Comparison of ENCODE assay signal across 10 cellular contexts in genomic region chr12:96233941-96234461, GRCh38. TPM values are rescaled to one million over a fixed set of nuclear protein-coding genes. Genes with fewer than 3 reads are reported as not detected.
DNase-seq lines count a peak whose midpoint lies in the region; ATAC-seq and TF ChIP-seq lines count a peak whose summit lies in the region.
"Had no signal": no experiment of that assay in that cellular context is flagged by ENCODE, and none has a peak within 500 bp of the region (broad histone marks: within the 10 kb centered on the region; RNA-seq: fewer than 3 reads in every experiment).

No MANE protein-coding gene starts in this region.

- H3K27me3 Mint-ChIP-seq in Calu3 (ENCODE audit: unreplicated experiment), result no peaks in the 10 kb centered on the region
- no peaks in the 10 kb centered on the region for H3K27me3 Mint-ChIP-seq in T-helper 17 cell

- no TSS peak for BruUV-seq in Calu3 (replicated peaks; lab: Mats Ljungman, UMichigan)
- no TSS peak for BruUV-seq in PC-9 (replicated peaks; lab: Mats Ljungman, UMichigan)

- no peak overlapping the region for H3K27ac Mint-ChIP-seq in Calu3 (ENCODE audit: unreplicated experiment)
- H3K27ac Mint-ChIP-seq in T-helper 17 cell, result no peak overlapping the region

- intact Hi-C loops in ascending aorta (cut with DNase I), result loop anchor here (2.0 to 5.0 kb wide), 2 partner anchors 35 to 253 kb away; partner anchors contain the start of gene CFAP54
- intact Hi-C loops in left cardiac atrium (cut with DNase I), result loop anchor here in 1 of 2 donors (10.0 kb wide), 1 partner anchor 161 kb away; no protein-coding TSS in a partner anchor
- intact Hi-C loops in gastrocnemius medialis (cut with DNase I; ENCODE audit: low total_unique reads), result loop anchor here (2.0 to 10.0 kb wide), 3 partner anchors 17 to 379 kb away; partner anchors contain the start of gene SNRPF
- intact Hi-C loops in Calu3 (cut with micrococcal nuclease; ENCODE audit: unreplicated experiment), result no loop called here
- intact Hi-C loops in PC-9 (cut with micrococcal nuclease; ENCODE audit: unreplicated experiment), result no loop called here

- H3K9me2 ChIP-seq in PC-9 (ENCODE audit: insufficient read depth), result no peaks in the 10 kb centered on the region

- H2AFZ ChIP-seq in PC-9, result no peak overlapping the region

- H3K27me3 ChIP-seq in ascending aorta (no peaks in the 10 kb centered on the region), gastrocnemius medialis (peaks cover 0 to 8% (median 5%) of the 10 kb centered on the region in 3 donors), PC-9 (ENCODE audit: insufficient read depth, low read depth) (no peaks in the 10 kb centered on the region)
- H3K27me3 ChIP-seq: SJSA1 had no signal

- no peak for TF ChIP-seq POLR2A in gastrocnemius medialis (IDR thresholded peaks at IDR 0.05)

- no peaks in the 10 kb centered on the region for H3K36me3 ChIP-seq in ascending aorta
- H3K36me3 ChIP-seq in gastrocnemius medialis, result no peaks in the 10 kb centered on the region
- peaks cover 8% of the 10 kb centered on the region; the same call in 1 of the 2 replicates for H3K36me3 ChIP-seq in PC-9 (ENCODE audit: low read depth)

- POLR2A ChIA-PET in PC-9 (lab: Charles Lee; ENCODE audit: unreplicated experiment), result no interaction called here

- peaks cover 9% of the 10 kb centered on the region for H3K4me1 Mint-ChIP-seq in Calu3 (ENCODE audit: low read depth, unreplicated experiment)
- peaks cover 45% of the 10 kb centered on the region for H3K4me1 Mint-ChIP-seq in T-helper 17 cell

- H3K36me3 Mint-ChIP-seq in Calu3 (ENCODE audit: insufficient read depth, unreplicated experiment) (peaks cover 4% of the 10 kb centered on the region), T-helper 17 cell (ENCODE audit: low read depth) (peaks cover 10% of the 10 kb centered on the region)

- peaks cover 80% of the 10 kb centered on the region for H3K79me2 ChIP-seq in PC-9 (ENCODE audit: low read depth)

- peaks cover 50% of the 10 kb centered on the region for H4K20me1 ChIP-seq in PC-9 (ENCODE audit: insufficient read depth)

- in situ Hi-C loops in gastrocnemius medialis (cut with MboI; ENCODE audit: low sequenced_read_pairs in 4 of 4), result no loop called here

- H3K4me1 ChIP-seq in ascending aorta (peaks cover 25 to 39% of the 10 kb centered on the region in 2 donors), gastrocnemius medialis (peaks cover 42 to 44% of the 10 kb centered on the region in 2 donors), PC-9 (replicated peaks; ENCODE audit: insufficient read depth) (no peaks in the 10 kb centered on the region)

- no peak overlapping the region for H3K4me3 ChIP-seq in ascending aorta
- no peak overlapping the region for H3K4me3 ChIP-seq in gastrocnemius medialis
- H3K4me3 ChIP-seq in PC-9, result no peak overlapping the region
- H3K4me3 ChIP-seq: SJSA1 had no signal

- TF ChIP-seq CTCF in ascending aorta (IDR thresholded peaks at IDR 0.05) (no peak), gastrocnemius medialis (IDR thresholded peaks at IDR 0.05 in 4 of 5, conservative IDR thresholded peaks at IDR 0.05 in 1 of 5) (no peak), Calu3 (IDR thresholded peaks at IDR 0.05; ENCODE audit: unreplicated experiment) (no peak), PC-9 (conservative IDR thresholded peaks at IDR 0.05) (no peak)

- no peak overlapping the region for H3K4me2 ChIP-seq in PC-9

- CTCF ChIA-PET in Calu3 (lab: Charles Lee) (no interaction called here), PC-9 (lab: Charles Lee) (no interaction called here)

- H3K4me3 Mint-ChIP-seq in Calu3 (ENCODE audit: low read depth, unreplicated experiment) (no peak overlapping the region), T-helper 17 cell (no peak overlapping the region)

- DNase-seq in ELF-1 (ENCODE audit: low read depth, low spot score) (peak; percentile 70), ascending aorta (ENCODE audit: low spot score in 2 of 2) (peak; percentile 78 to 97), left cardiac atrium (peak; percentile 94), gastrocnemius medialis (peak; percentile 78 to 86), Calu3 (no peak), T-helper 17 cell (no peak), PC-9 (no peak)
- DNase-seq: central memory CD4-positive, alpha-beta T cell had no signal

- H3K9me3 ChIP-seq in ascending aorta (no peaks in the 10 kb centered on the region), gastrocnemius medialis (no peaks in the 10 kb centered on the region), T-helper 17 cell (ENCODE audit: control insufficient read depth, low read length, poor library complexity, severe bottlenecking) (no peaks in the 10 kb centered on the region), PC-9 (ENCODE audit: insufficient read depth, low read depth) (no peaks in the 10 kb centered on the region)
- H3K9me3 ChIP-seq: SJSA1 had no signal

- peak overlapping the region; percentile 60 to 80 for H3K27ac ChIP-seq in ascending aorta
- H3K27ac ChIP-seq in gastrocnemius medialis, result peak overlapping the region; percentile 59 to 69 (median 66)
- no peak overlapping the region for H3K27ac ChIP-seq in PC-9
- H3K27ac ChIP-seq: SJSA1 had no signal

- ATAC-seq in left cardiac atrium (peak; percentile 86 to 88), gastrocnemius medialis (peak; percentile 84 to 86), T-helper 17 cell (no peak), GM18907 (IDR thresholded peaks at IDR 0.05; ENCODE audit: unreplicated experiment) (no peak)

- no peaks in the 10 kb centered on the region for H3K9me3 Mint-ChIP-seq in Calu3 (ENCODE audit: low read depth, unreplicated experiment)

- peaks cover 3% of the 10 kb centered on the region; the same call in 1 of the 2 replicates for H3F3A ChIP-seq in PC-9 (ENCODE audit: insufficient read depth, low read depth)

RNA-seq across cellular contexts. Expression of gene ELK3, which starts 39.8 kb away (rescaled TPM):
- total RNA-seq in ascending aorta (21.2 TPM), left cardiac atrium (10 to 100 TPM; 18.4 to 28.7 TPM), gastrocnemius medialis (1 to 10 TPM; 3.7 to 6.6 (median 4.9) TPM), Calu3 (2022) (25.6 and 34.1 TPM in 2 replicates), T-helper 17 cell (10 to 100 TPM; 68.8 to 71.2 TPM), PC-9 (2021) (48.0 and 52.3 TPM in 2 replicates)

Comparison
In these comparisons a context has a peak if more than half of its experiments do, and no peak if none do; other contexts are left out.
1. DNase-seq: peak in ELF-1 (single experiment), ascending aorta (2 of 2), left cardiac atrium (single experiment) and gastrocnemius medialis (2 of 2); none in Calu3 (single experiment), T-helper 17 cell (0 of 3) and PC-9 (0 of 2).
2. ATAC-seq: peak in left cardiac atrium (2 of 2) and gastrocnemius medialis (2 of 2); none in T-helper 17 cell (single experiment) and GM18907 (single experiment).
3. intact Hi-C loops: an anchor here in ascending aorta (2.0 to 5.0 kb wide) and gastrocnemius medialis (2.0 to 10.0 kb wide); none called in Calu3 and PC-9.